17 cellular contexts compared by ENCODE assay signal in the genomic region with DNA sequence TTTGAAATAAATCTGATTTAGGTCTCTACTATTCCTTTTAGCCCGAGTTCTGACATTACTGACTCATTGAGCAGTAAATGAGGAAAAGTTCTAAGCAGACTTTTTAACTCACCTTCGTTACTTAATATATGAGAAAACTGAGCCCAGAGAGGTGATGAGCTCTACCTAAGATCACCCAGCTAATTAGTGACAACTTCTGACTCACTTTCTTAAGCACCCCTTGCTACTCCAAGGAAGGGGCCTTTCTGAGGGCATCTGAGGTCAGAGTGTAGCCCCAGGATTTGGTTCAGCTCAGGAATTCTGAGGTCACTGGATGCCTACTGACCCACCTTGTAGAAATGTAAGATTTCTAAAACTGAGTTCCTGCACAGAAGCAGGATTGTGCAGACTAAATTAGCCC.
DNase-seq lines count a peak whose midpoint lies in the region; ATAC-seq, FAIRE-seq and TF ChIP-seq lines count a peak whose summit lies in the region.
"Had no signal": no experiment of that assay in that cellular context is flagged by ENCODE, and none has a peak within 500 bp of the region (broad histone marks: within the 10 kb centered on the region; RNA-seq: fewer than 3 reads in every experiment).

No MANE protein-coding gene starts in this region.

- H3K14ac ChIP-seq in H9 (ENCODE audit: insufficient read depth, low read length), result no peak overlapping the region

- FAIRE-seq in HepG2 (lab: Jason Lieb, UNC), result no peak
- FAIRE-seq: H1 had no signal

- CTCF ChIA-PET in HepG2 (lab: Yijun Ruan, JAX; ENCODE audit: low intra/inter-chr PET ratio, low total read pairs), result no interaction called here

- no peaks in the 10 kb centered on the region for H3K23me2 ChIP-seq in H9 (ENCODE audit: insufficient read length, low read depth, low read length, poor library complexity, severe bottlenecking)

- no peak overlapping the region for H3K56ac ChIP-seq in H9 (ENCODE audit: insufficient read length, low read depth, low read length)

- no peak overlapping the region for H3K4me3 Mint-ChIP-seq in H9
- H3K4me3 Mint-ChIP-seq: CD8-positive, alpha-beta memory T cell; IgD-negative memory B cell had no signal

- POLR2A ChIA-PET in HepG2 (lab: Yijun Ruan, JAX), result interaction anchor here (0.8 to 5.5 kb wide), 8 partner anchors 8 to 107 kb away, joined by 3 to 158 read pairs (median 21); partner anchors contain the start of gene FZD5

- H3K4me3 ChIP-seq in HepG2 (replicated peaks in 1 of 3; ENCODE audit: insufficient read depth in 1 of 3, low read depth in 2 of 3, low read length in 3 of 3), result no peak overlapping the region
- no peak overlapping the region for H3K4me3 ChIP-seq in right lobe of liver
- H3K4me3 ChIP-seq: BLaER1 had no signal

- H4K8ac ChIP-seq in H9 (replicated peaks; ENCODE audit: insufficient read length, low read depth, low read length), result no peak overlapping the region

- no peak for TF ChIP-seq CTCF in HepG2 (CRISPR knock-in tag; IDR thresholded peaks at IDR 0.05)
- no peak for TF ChIP-seq CTCF in right lobe of liver (IDR thresholded peaks at IDR 0.05)
- no peak for TF ChIP-seq CTCF in H9 (conservative IDR thresholded peaks at IDR 0.05)

- H4K5ac ChIP-seq in H9 (ENCODE audit: insufficient read length, low read depth, low read length), result no peak overlapping the region

- H3K4me1 Mint-ChIP-seq in H9, result peaks cover 33 to 34% of the 10 kb centered on the region in 2 experiments
- H3K4me1 Mint-ChIP-seq: IgD-negative memory B cell had no signal

- no peak overlapping the region for H2BK20ac ChIP-seq in H9 (ENCODE audit: low read depth, low read length, poor library complexity, severe bottlenecking)

- H3K27me3 ChIP-seq in HepG2 (ENCODE audit: control insufficient read depth in 1 of 2, insufficient read depth in 2 of 2, low read length in 2 of 2), result no peaks in the 10 kb centered on the region
- no peaks in the 10 kb centered on the region for H3K27me3 ChIP-seq in right lobe of liver
- H3K27me3 ChIP-seq in H9 (ENCODE audit: insufficient read depth, low read length), result no peaks in the 10 kb centered on the region
- H3K27me3 ChIP-seq: BLaER1 had no signal

- no peak overlapping the region for H3K27ac Mint-ChIP-seq in H9
- H3K27ac Mint-ChIP-seq: CD8-positive, alpha-beta memory T cell; IgD-negative memory B cell had no signal

- H4K20me1 ChIP-seq in HepG2 (ENCODE audit: insufficient read depth, low read length) (no peaks in the 10 kb centered on the region), H9 (ENCODE audit: control insufficient read depth, insufficient read depth, insufficient read length) (no peaks in the 10 kb centered on the region)
- H4K20me1 ChIP-seq: BLaER1 had no signal

- no peaks in the 10 kb centered on the region for H3K79me1 ChIP-seq in H9 (ENCODE audit: insufficient read depth, low read depth, low read length, poor library complexity, severe bottlenecking)

- in situ Hi-C loops in HepG2 (cut with HindIII; ENCODE audit: extremely low pct_ligation_motif_present, low pct_unique_long_range_greater_than_20kb), result no loop called here

- DNase-seq in HepG2 (ENCODE audit: low spot score), result no peak
- no peak for DNase-seq in right lobe of liver
- DNase-seq in M059J (ENCODE audit: low read depth), result peak; percentile 35
- DNase-seq in kidney tubule cell (ENCODE audit: low spot score), result peak; percentile 43
- DNase-seq in renal cortical epithelial cell (ENCODE audit: low read depth), result peak; percentile 64
- no peak for DNase-seq in KG1 (lab: John Stamatoyannopoulos, UW)
- no peak for DNase-seq in H9
- DNase-seq: AML-193; Caco-2; CD8-positive, alpha-beta memory T cell; DND-41; HCEC 1CT had no signal

- H3K9ac ChIP-seq in HepG2 (ENCODE audit: insufficient read depth, low read depth, low read length) (no peak overlapping the region), H9 (ENCODE audit: extremely low read depth, insufficient read length, low read length) (no peak overlapping the region)
- H3K9ac ChIP-seq: BLaER1 had no signal

- H3K9me3 ChIP-seq in HepG2 (ENCODE audit: low read length) (no peaks in the 10 kb centered on the region), right lobe of liver (no peaks in the 10 kb centered on the region), H9 (ENCODE audit: control insufficient read depth, low read depth, low read length) (no peaks in the 10 kb centered on the region)
- H3K9me3 ChIP-seq: BLaER1, Caco-2 had no signal

- no peaks in the 10 kb centered on the region for H3K79me2 ChIP-seq in HepG2 (ENCODE audit: insufficient read depth, low read length)
- H3K79me2 ChIP-seq in H9 (ENCODE audit: insufficient read depth, low read length), result no peaks in the 10 kb centered on the region

- H3K4ac ChIP-seq in H9 (ENCODE audit: low read depth, low read length), result no peak overlapping the region

- no peak for TF ChIP-seq RAD21 in HepG2 (CRISPR knock-in tag; IDR thresholded peaks at IDR 0.05)

- H2BK15ac ChIP-seq in H9 (ENCODE audit: low read depth, low read length), result no peak overlapping the region

- H2AK5ac ChIP-seq in H9 (ENCODE audit: insufficient read length, low read length), result no peak overlapping the region

- H3K4me1 ChIP-seq in HepG2 (ENCODE audit: insufficient read depth, low read length), result peaks cover 75% of the 10 kb centered on the region
- peaks cover 0 to 45% (median 7%) of the 10 kb centered on the region in 4 donors for H3K4me1 ChIP-seq in right lobe of liver
- H3K4me1 ChIP-seq in H9 (ENCODE audit: insufficient read depth, low read length), result peaks cover 2% of the 10 kb centered on the region; the same call in 1 of the 2 replicates

- H3K23ac ChIP-seq in H9 (ENCODE audit: insufficient read length, low read depth, low read length), result no peak overlapping the region

- H2BK120ac ChIP-seq in H9 (ENCODE audit: low read depth, low read length, poor library complexity, severe bottlenecking), result no peak overlapping the region

- no peaks in the 10 kb centered on the region for H3K27me3 Mint-ChIP-seq in H9 (ENCODE audit: low read depth)
- H3K27me3 Mint-ChIP-seq: CD8-positive, alpha-beta memory T cell; IgD-negative memory B cell had no signal

- intact Hi-C loops in HepG2 (cut with micrococcal nuclease; ENCODE audit: unreplicated experiment) (loop anchor here (2.0 kb wide), 5 partner anchors 55 to 163 kb away; no protein-coding TSS in a partner anchor), right lobe of liver (cut with DNase I) (no loop called here)

- H3K36me3 ChIP-seq in HepG2 (replicated peaks in 1 of 2; ENCODE audit: control insufficient read depth in 1 of 2, insufficient read depth in 2 of 2, low read length in 2 of 2) (no peaks in the 10 kb centered on the region), right lobe of liver (peaks cover 0 to 5% (median 0%) of the 10 kb centered on the region in 4 donors)
- H3K36me3 ChIP-seq: BLaER1 had no signal

- TF ChIP-seq POLR2A in HepG2 (IDR thresholded peaks at IDR 0.05; ENCODE audit: insufficient read depth in 1 of 2, low read depth in 2 of 2, low read length in 2 of 2), result no peak
- TF ChIP-seq POLR2A in right lobe of liver (IDR thresholded peaks at IDR 0.05), result no peak

- H2BK5ac ChIP-seq in H9 (ENCODE audit: insufficient read length, low read length), result no peak overlapping the region

- no peak overlapping the region for H3K18ac ChIP-seq in H9 (ENCODE audit: insufficient read length, low read depth, low read length)

- no peaks in the 10 kb centered on the region for H3K36me3 Mint-ChIP-seq in H9 (ENCODE audit: insufficient read depth in 1 of 3, low read depth in 3 of 3)

- TF ChIP-seq EP300 in HepG2 (IDR thresholded peaks at IDR 0.05; ENCODE audit: low read depth in 2 of 2, low read length in 2 of 2) (no peak), HepG2 (CRISPR knock-in tag; IDR thresholded peaks at IDR 0.05; ENCODE audit: borderline replicate concordance) (no peak)

- no peak overlapping the region for H2AFZ ChIP-seq in HepG2 (ENCODE audit: low read length)
- no peak overlapping the region for H2AFZ ChIP-seq in H9 (ENCODE audit: low read length)

- H3K27ac ChIP-seq in HepG2 (ENCODE audit: extremely low read length, insufficient read depth, low read length) (peak overlapping the region; percentile 81), right lobe of liver (peak overlapping the region in 1 of 3 donors; percentile 92), H9 (ENCODE audit: insufficient read length, low read depth, low read length) (no peak overlapping the region)
- H3K27ac ChIP-seq: 22Rv1, BLaER1 had no signal

- H3K4me2 ChIP-seq in HepG2 (ENCODE audit: low read depth, low read length) (no peak overlapping the region), H9 (ENCODE audit: insufficient read depth, insufficient read length, low read length) (no peak overlapping the region)
- H3K4me2 ChIP-seq: BLaER1 had no signal

- H3T11ph ChIP-seq in H9 (ENCODE audit: low read length), result no peak overlapping the region

- H3K9me3 Mint-ChIP-seq in H9, result no peaks in the 10 kb centered on the region
- H3K9me3 Mint-ChIP-seq: CD8-positive, alpha-beta memory T cell; IgD-negative memory B cell had no signal

- no TSS peak for BruUV-seq in HepG2 (replicated peaks; lab: Mats Ljungman, UMichigan)

- ATAC-seq in HepG2 (no peak), right lobe of liver (no peak), GM19035 (IDR thresholded peaks at IDR 0.05; ENCODE audit: unreplicated experiment) (no peak)

- WGBS in HepG2 (ENCODE audit: low lambda C conversion rate), result 97% methylated on average over 2 of the region's 2 CpGs
- 100% methylated on average over 2 of the region's 2 CpGs for WGBS in right lobe of liver (ENCODE audit: insufficient coverage, low coverage, low lambda C conversion rate, missing lambda C conversion rate)
- WGBS in H9 (ENCODE audit: extremely low coverage, insufficient read length, low lambda C conversion rate), result no CpG with 5 or more reads among the region's 2 CpGs

- H2BK12ac ChIP-seq in H9 (ENCODE audit: insufficient read length, low read depth, low read length), result no peak overlapping the region

- H4K91ac ChIP-seq in H9 (ENCODE audit: insufficient read length, low read depth, low read length), result no peak overlapping the region

TF ChIP-seq in HepG2, 621 proteins besides CTCF, POLR2A, EP300 and RAD21:
- TF ChIP-seq FOXJ3 (CRISPR knock-in tag; IDR thresholded peaks at IDR 0.05; ENCODE audit: borderline replicate concordance) (no peak), ZNF20 (CRISPR knock-in tag; IDR thresholded peaks at IDR 0.05) (no peak), NR2F2 (IDR thresholded peaks at IDR 0.05; ENCODE audit: borderline replicate concordance, low read depth) (no peak), ZSCAN25 (CRISPR knock-in tag; IDR thresholded peaks at IDR 0.05) (no peak), ZNF891 (CRISPR knock-in tag; IDR thresholded peaks at IDR 0.05) (no peak), ZNF768 (CRISPR knock-in tag; IDR thresholded peaks at IDR 0.05) (no peak; the same call in 1 of the 2 replicates), ZNF567 (CRISPR knock-in tag; IDR thresholded peaks at IDR 0.05; ENCODE audit: borderline replicate concordance) (no peak), ZNF251 (CRISPR knock-in tag; IDR thresholded peaks at IDR 0.05) (no peak), CBX2 (IDR thresholded peaks at IDR 0.05; ENCODE audit: low read depth, low read length) (no peak), CBX2 (CRISPR knock-in tag; IDR thresholded peaks at IDR 0.05; ENCODE audit: low read depth) (no peak)

Comparison
In these comparisons a context has a peak if more than half of its experiments do, and no peak if none do; other contexts are left out.
1. DNase-seq: peak in M059J (single experiment), kidney tubule cell (single experiment) and renal cortical epithelial cell (single experiment); none in HepG2 (single experiment), right lobe of liver (0 of 3), KG1 (single experiment) and H9 (single experiment).